ENCODE assay signal across 1 cellular context in genomic region chr10:60286436-60287023, GRCh38.
TF ChIP-seq lines count a peak whose summit lies in the region.

No MANE protein-coding gene starts in this region.

TF ChIP-seq in K562, 482 proteins besides CTCF, POLR2A, EP300 and RAD21 (continued from another document):
- TF ChIP-seq ZNF639 (CRISPR knock-in tag; conservative IDR thresholded peaks at IDR 0.05 in 1 of 2, IDR thresholded peaks at IDR 0.05 in 1 of 2) (no peak), U2AF2 (optimal IDR thresholded peaks at IDR 0.05; ENCODE audit: low read depth, low read length) (no peak), C11orf30 (IDR thresholded peaks at IDR 0.05; ENCODE audit: low read depth) (peak; percentile 54), ZBTB8A (IDR thresholded peaks at IDR 0.05; ENCODE audit: partially characterized antibody) (no peak), POLR2H (tag; IDR thresholded peaks at IDR 0.05; ENCODE audit: low read depth) (0 out of 2 replicates have a peak, but pooled peaks have one; percentile 9), ZNF274 (IDR thresholded peaks at IDR 0.05; ENCODE audit: borderline replicate concordance, low read depth, low read length) (no peak), MAFG (tag; conservative IDR thresholded peaks at IDR 0.05) (peak; percentile 55), ZNF444 (CRISPR knock-in tag; IDR thresholded peaks at IDR 0.05) (no peak), SETDB1 (IDR thresholded peaks at IDR 0.05; ENCODE audit: low read length) (no peak), RAD51 (IDR thresholded peaks at IDR 0.05; ENCODE audit: borderline replicate concordance, low read depth) (no peak), SRSF7 (optimal IDR thresholded peaks at IDR 0.05; ENCODE audit: low read depth, low read length) (no peak), ZNF175 (CRISPR knock-in tag; IDR thresholded peaks at IDR 0.05; ENCODE audit: low read depth) (0 out of 2 replicates have a peak, but pooled peaks have one; percentile 34), ZNF239 (CRISPR knock-in tag; IDR thresholded peaks at IDR 0.05) (no peak)
- TF ChIP-seq, protein P1, sequence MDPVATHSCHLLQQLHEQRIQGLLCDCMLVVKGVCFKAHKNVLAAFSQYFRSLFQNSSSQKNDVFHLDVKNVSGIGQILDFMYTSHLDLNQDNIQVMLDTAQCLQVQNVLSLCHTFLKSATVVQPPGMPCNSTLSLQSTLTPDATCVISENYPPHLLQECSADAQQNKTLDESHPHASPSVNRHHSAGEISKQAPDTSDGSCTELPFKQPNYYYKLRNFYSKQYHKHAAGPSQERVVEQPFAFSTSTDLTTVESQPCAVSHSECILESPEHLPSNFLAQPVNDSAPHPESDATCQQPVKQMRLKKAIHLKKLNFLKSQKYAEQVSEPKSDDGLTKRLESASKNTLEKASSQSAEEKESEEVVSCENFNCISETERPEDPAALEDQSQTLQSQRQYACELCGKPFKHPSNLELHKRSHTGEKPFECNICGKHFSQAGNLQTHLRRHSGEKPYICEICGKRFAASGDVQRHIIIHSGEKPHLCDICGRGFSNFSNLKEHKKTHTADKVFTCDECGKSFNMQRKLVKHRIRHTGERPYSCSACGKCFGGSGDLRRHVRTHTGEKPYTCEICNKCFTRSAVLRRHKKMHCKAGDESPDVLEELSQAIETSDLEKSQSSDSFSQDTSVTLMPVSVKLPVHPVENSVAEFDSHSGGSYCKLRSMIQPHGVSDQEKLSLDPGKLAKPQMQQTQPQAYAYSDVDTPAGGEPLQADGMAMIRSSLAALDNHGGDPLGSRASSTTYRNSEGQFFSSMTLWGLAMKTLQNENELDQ (CRISPR knock-in tag; IDR thresholded peaks at IDR 0.05; ENCODE audit: borderline replicate concordance), result no peak
